12 cellular contexts compared by ENCODE assay signal in the genomic region with DNA sequence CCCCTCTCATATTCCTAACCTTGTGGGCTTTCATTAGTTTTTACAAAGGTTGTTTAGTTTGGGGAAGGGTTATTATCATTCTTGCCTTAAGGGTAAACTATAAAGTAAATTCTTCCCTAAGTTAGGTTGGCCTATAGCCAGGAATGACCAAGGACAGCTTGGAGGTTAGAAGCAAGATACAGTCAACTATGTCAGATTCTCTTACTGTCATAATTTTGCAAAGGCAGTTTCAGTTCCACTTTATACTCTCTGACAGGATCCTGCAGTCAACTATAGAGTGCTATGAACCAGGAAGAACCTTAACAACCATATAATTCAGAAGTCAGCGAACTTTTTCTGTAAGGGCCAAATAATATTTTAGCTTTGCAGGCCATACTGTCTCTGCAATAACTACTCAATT.
DNase-seq lines count a peak whose midpoint lies in the region; ATAC-seq and TF ChIP-seq lines count a peak whose summit lies in the region.
"Had no signal": no experiment of that assay in that cellular context is flagged by ENCODE, and none has a peak within 500 bp of the region (broad histone marks: within the 10 kb centered on the region; RNA-seq: fewer than 3 reads in every experiment).

No MANE protein-coding gene starts in this region.

- peaks cover 10% of the 10 kb centered on the region for H3K4me1 ChIP-seq in PC-3 (ENCODE audit: insufficient read depth, low read length)

- no peaks in the 10 kb centered on the region for H3K9me3 ChIP-seq in PC-3 (ENCODE audit: low read length)

- CTCF ChIA-PET in PC-3 (lab: Charles Lee), result no interaction called here

- H3F3A ChIP-seq in PC-3 (ENCODE audit: low read length, unreplicated experiment), result no peaks in the 10 kb centered on the region

- no TSS peak for BruUV-seq in PC-3 (replicated peaks; lab: Mats Ljungman, UMichigan)

- no peak overlapping the region for H3K4me3 ChIP-seq in PC-3 (ENCODE audit: low read length)

- peak; percentile 100 for ATAC-seq in GM18499 (IDR thresholded peaks at IDR 0.05; ENCODE audit: insufficient read depth, unreplicated experiment)
- peak; percentile 100 for ATAC-seq in GM21367 (IDR thresholded peaks at IDR 0.05; ENCODE audit: unreplicated experiment)
- ATAC-seq in HG03095 (IDR thresholded peaks at IDR 0.05; ENCODE audit: unreplicated experiment), result peak; percentile 100
- ATAC-seq in PC-3, result no peak; the same call in 1 of the 2 replicates

- POLR2A ChIA-PET in PC-3 (lab: Charles Lee; ENCODE audit: unreplicated experiment), result no interaction called here

- H3K27ac ChIP-seq in PC-3 (ENCODE audit: low read length), result no peak overlapping the region

- no peaks in the 10 kb centered on the region for H3K9me2 ChIP-seq in PC-3 (replicated peaks; ENCODE audit: low read length)

- no peak overlapping the region for H3K9ac ChIP-seq in PC-3 (ENCODE audit: low read length)

- no peak for TF ChIP-seq CTCF in PC-3 (conservative IDR thresholded peaks at IDR 0.05; ENCODE audit: low read depth, low read length)

- no peaks in the 10 kb centered on the region for H3K79me2 ChIP-seq in PC-3 (ENCODE audit: low read length)

- no peak overlapping the region for H3K4me2 ChIP-seq in PC-3 (ENCODE audit: low read length)

- DNase-seq in PC-3 (peak; percentile 17), NK-92 (lab: John Stamatoyannopoulos, UW; ENCODE audit: unreplicated experiment) (no peak), NCI-H1092 treated with DMSO at 0.1 percent for 48 hours (lab: John Stamatoyannopoulos, UW) (no peak)
- no peak for DNase-seq in stimulated activated CD4-positive, alpha-beta T cell treated with anti-CD3 and anti-CD28 coated beads, Interleukin-4, amount 100 ng/mL, for 1 hour
- DNase-seq in activated naive CD4-positive, alpha-beta T cell treated with Interleukin-2 at 50 U/mL for 16 hours, result no peak
- DNase-seq: CD4-positive, CD25-positive, alpha-beta regulatory T cell; NCI-H1417 treated with DMSO at 0.1 percent for 48 hours; occipital lobe; SW 1271 had no signal

- no peaks in the 10 kb centered on the region for H3K36me3 ChIP-seq in PC-3 (ENCODE audit: low read depth, low read length)

- H2AFZ ChIP-seq in PC-3 (ENCODE audit: low read length), result no peak overlapping the region

- H4K20me1 ChIP-seq in PC-3 (ENCODE audit: low read length), result no peaks in the 10 kb centered on the region

- intact Hi-C loops in PC-3 (cut with micrococcal nuclease), result no loop called here

- H3K27me3 ChIP-seq in PC-3 (ENCODE audit: low read length), result no peaks in the 10 kb centered on the region
